In the genomic region with DNA sequence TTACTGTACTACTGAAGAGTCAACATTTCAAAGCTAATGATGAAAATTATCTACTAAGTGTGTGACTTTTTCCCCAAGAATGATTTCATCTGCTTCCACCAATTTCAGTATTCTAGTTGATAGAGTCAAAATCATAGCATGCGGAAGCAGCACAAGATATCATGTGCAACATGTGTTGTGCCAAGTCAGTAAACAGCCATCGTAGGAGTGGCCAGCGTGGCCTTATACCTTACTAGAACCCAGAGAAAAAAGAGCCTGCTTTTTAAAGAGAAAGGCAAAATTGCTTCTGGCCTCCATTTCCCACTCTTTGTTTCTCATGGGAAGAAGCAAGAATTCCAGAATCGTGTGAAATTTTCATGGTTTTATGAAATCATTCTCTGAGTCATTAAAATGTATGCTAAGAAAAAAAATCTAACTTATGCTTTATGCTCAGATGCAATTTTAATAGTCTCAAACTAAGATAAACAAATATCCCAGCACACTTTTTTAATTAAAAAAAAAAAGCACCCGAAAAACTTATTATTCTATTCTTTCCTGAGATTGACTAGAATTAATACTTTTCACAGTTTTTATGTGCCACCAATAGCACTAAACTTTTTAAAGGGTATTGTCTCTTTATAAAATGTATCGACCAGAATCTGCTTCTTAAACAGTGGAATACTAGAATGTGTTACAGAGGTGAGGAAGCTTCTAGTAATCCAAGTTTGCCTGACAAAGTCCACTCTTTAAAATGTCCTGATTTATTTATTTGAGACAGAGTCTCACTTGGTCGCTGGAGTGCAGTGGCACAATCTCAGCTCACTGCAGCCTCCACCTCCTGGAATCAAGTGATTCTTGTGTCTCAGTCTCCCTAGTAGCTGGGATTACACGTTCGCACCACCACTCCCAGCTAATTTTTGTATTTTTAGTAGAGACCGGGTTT, we compare ENCODE assay signal across 17 cellular contexts.
DNase-seq lines count a peak whose midpoint lies in the region; ATAC-seq and TF ChIP-seq lines count a peak whose summit lies in the region.
"Had no signal": no experiment of that assay in that cellular context is flagged by ENCODE, and none has a peak within 500 bp of the region (broad histone marks: within the 10 kb centered on the region; RNA-seq: fewer than 3 reads in every experiment).

No MANE protein-coding gene starts in this region.

- H3K4me3 Mint-ChIP-seq in naive thymus-derived CD4-positive, alpha-beta T cell, result peak overlapping the region in 1 of 10 donors; percentile 38

- DNase-seq in AG10803 (ENCODE audit: low read depth) (peak; percentile 48), ELR (ENCODE audit: low read depth) (peak; percentile 54), cardiac fibroblast (ENCODE audit: low read depth in 2 of 2) (peak; percentile 39 to 70), NCI-H1436 treated with DMSO at 0.1 percent for 48 hours (lab: John Stamatoyannopoulos, UW) (no peak), SW 1271 (lab: John Stamatoyannopoulos, UW) (no peak), SK-N-DZ (ENCODE audit: low spot score) (no peak)
- DNase-seq in naive thymus-derived CD4-positive, alpha-beta T cell, result no peak
- no peak for DNase-seq in effector CD8-positive, alpha-beta T cell (lab: John Stamatoyannopoulos, UW)
- DNase-seq: cortex of kidney, DMS79 treated with DMSO at 0.1 percent for 48 hours, esophagus squamous epithelium, KBM-7, mammary epithelial cell, NCI-H1417, NCI-H226, occipital lobe had no signal

- CTCF ChIA-PET in naive thymus-derived CD4-positive, alpha-beta T cell (lab: Charles Lee), result interaction anchor here (0.8 kb wide), 1 partner anchor 24 kb away, joined by 3 read pairs; no protein-coding TSS in a partner anchor

- POLR2A ChIA-PET in naive thymus-derived CD4-positive, alpha-beta T cell (lab: Charles Lee), result interaction anchor here (0.6 to 1.0 kb wide), 2 partner anchors 8 to 280 kb away, joined by 3 to 7 read pairs; no protein-coding TSS in a partner anchor

- H3K36me3 ChIP-seq in naive thymus-derived CD4-positive, alpha-beta T cell (ENCODE audit: control insufficient read depth in 2 of 3, insufficient read depth in 3 of 3, low read length in 3 of 3), result peaks cover 0 to 19% (median 5%) of the 10 kb centered on the region in 3 experiments
- H3K36me3 ChIP-seq: HAP-1 had no signal

- H3K9me3 Mint-ChIP-seq in naive thymus-derived CD4-positive, alpha-beta T cell, result peaks cover 0 to 2% (median 0%) of the 10 kb centered on the region in 11 donors

- peaks cover 39 to 84% (median 72%) of the 10 kb centered on the region in 7 donors for H3K4me1 Mint-ChIP-seq in naive thymus-derived CD4-positive, alpha-beta T cell

- no peak overlapping the region for H3K4me3 ChIP-seq in AG10803 (ENCODE audit: low read length)
- no peak overlapping the region for H3K4me3 ChIP-seq in cardiac fibroblast (replicated peaks in 1 of 2; ENCODE audit: low read depth in 2 of 2, low read length in 2 of 2)
- H3K4me3 ChIP-seq in naive thymus-derived CD4-positive, alpha-beta T cell (ENCODE audit: low read length), result no peak overlapping the region
- H3K4me3 ChIP-seq: esophagus squamous epithelium, HAP-1 had no signal

- H3K4me1 ChIP-seq in naive thymus-derived CD4-positive, alpha-beta T cell (ENCODE audit: control insufficient read depth in 2 of 2, insufficient read depth in 2 of 2, low read length in 2 of 2), result peaks cover 27 to 54% of the 10 kb centered on the region in 2 donors

- peak overlapping the region in 7 of 9 donors; percentile 32 to 85 (median 75) for H3K27ac Mint-ChIP-seq in naive thymus-derived CD4-positive, alpha-beta T cell

- H3K27ac ChIP-seq in naive thymus-derived CD4-positive, alpha-beta T cell (ENCODE audit: low read depth, low read length), result peak overlapping the region; percentile 30
- H3K27ac ChIP-seq: esophagus squamous epithelium had no signal

- H3K27me3 ChIP-seq in naive thymus-derived CD4-positive, alpha-beta T cell (ENCODE audit: control insufficient read depth in 2 of 2, insufficient read depth in 2 of 2, low read length in 2 of 2), result no peaks in the 10 kb centered on the region
- H3K27me3 ChIP-seq: esophagus squamous epithelium had no signal

- ATAC-seq in naive thymus-derived CD4-positive, alpha-beta T cell, result no peak

- peaks cover 8 to 60% (median 31%) of the 10 kb centered on the region in 5 donors for H3K36me3 Mint-ChIP-seq in naive thymus-derived CD4-positive, alpha-beta T cell

- intact Hi-C loops in naive thymus-derived CD4-positive, alpha-beta T cell (cut with micrococcal nuclease), result loop anchor here (1.0 to 2.0 kb wide), 2 partner anchors 8 to 15 kb away; no protein-coding TSS in a partner anchor

- no peaks in the 10 kb centered on the region for H3K27me3 Mint-ChIP-seq in naive thymus-derived CD4-positive, alpha-beta T cell

- no peaks in the 10 kb centered on the region for H3K9me3 ChIP-seq in naive thymus-derived CD4-positive, alpha-beta T cell (ENCODE audit: control insufficient read depth in 2 of 3, low read length in 3 of 3)
- H3K9me3 ChIP-seq: esophagus squamous epithelium, HAP-1 had no signal

- TF ChIP-seq CTCF in AG10803 (conservative IDR thresholded peaks at IDR 0.05; ENCODE audit: low read length) (no peak), cardiac fibroblast (IDR thresholded peaks at IDR 0.05; ENCODE audit: low read depth, low read length) (no peak)

Comparison
In these comparisons a context has a peak if more than half of its experiments do, and no peak if none do; other contexts are left out.
1. DNase-seq: peak in AG10803 (single experiment), ELR (single experiment) and cardiac fibroblast (2 of 2); none in naive thymus-derived CD4-positive, alpha-beta T cell (0 of 9), effector CD8-positive, alpha-beta T cell (single experiment), NCI-H1436 treated with DMSO at 0.1 percent for 48 hours (single experiment), SW 1271 (0 of 2) and SK-N-DZ (single experiment).